Comparison of ENCODE assay signal across 1 cellular context in the genomic region with DNA sequence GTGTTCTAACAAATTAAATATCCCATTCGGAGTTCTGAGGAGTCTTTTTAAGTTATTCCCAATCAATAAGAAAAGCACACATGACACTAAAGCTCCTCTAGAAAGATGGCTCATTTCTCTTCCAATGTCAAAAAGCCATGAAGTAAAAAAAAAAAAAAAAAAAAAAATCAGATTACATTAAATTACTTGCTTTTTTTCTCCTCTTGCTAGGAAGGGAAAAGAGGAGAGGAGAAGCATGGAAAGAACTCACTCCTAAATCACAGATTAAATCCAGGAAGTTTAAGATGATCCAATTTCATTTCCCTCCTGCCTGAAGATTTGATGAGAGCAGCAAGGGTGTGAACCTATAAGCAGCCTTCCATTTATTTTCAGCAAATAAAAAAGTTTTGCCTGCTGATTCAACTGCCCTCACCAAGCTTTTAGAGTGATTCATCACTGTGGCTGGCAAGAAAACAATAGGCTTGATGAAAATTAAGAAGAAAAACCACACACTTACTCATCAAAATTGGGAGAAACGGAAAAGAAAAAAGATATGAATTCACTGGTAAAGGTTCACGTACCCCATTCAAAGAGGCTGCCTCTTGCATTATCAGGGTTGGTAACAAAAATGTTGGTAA.
TF ChIP-seq lines count a peak whose summit lies in the region.

No MANE protein-coding gene starts in this region.

TF ChIP-seq in HEK293, 187 proteins besides CTCF, POLR2A, EP300 and RAD21 (continued from another document):
- TF ChIP-seq, protein P1, sequence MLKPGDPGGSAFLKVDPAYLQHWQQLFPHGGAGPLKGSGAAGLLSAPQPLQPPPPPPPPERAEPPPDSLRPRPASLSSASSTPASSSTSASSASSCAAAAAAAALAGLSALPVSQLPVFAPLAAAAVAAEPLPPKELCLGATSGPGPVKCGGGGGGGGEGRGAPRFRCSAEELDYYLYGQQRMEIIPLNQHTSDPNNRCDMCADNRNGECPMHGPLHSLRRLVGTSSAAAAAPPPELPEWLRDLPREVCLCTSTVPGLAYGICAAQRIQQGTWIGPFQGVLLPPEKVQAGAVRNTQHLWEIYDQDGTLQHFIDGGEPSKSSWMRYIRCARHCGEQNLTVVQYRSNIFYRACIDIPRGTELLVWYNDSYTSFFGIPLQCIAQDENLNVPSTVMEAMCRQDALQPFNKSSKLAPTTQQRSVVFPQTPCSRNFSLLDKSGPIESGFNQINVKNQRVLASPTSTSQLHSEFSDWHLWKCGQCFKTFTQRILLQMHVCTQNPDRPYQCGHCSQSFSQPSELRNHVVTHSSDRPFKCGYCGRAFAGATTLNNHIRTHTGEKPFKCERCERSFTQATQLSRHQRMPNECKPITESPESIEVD (tag by site-specific recombination; IDR thresholded peaks at IDR 0.05), result peak; percentile 90
- no peak for TF ChIP-seq ZNF548 (tag by site-specific recombination; IDR thresholded peaks at IDR 0.05)
- peak; percentile 51; the same call in 1 of the 2 replicates for TF ChIP-seq ZNF184 (tag by site-specific recombination; IDR thresholded peaks at IDR 0.05)
- TF ChIP-seq PRDM1 (tag by site-specific recombination; IDR thresholded peaks at IDR 0.05), result peak; percentile 63
- TF ChIP-seq ZNF571 (tag by site-specific recombination; IDR thresholded peaks at IDR 0.05), result no peak
- TF ChIP-seq OVOL3 (tag by site-specific recombination; IDR thresholded peaks at IDR 0.05), result no peak
- TF ChIP-seq, protein P2, sequence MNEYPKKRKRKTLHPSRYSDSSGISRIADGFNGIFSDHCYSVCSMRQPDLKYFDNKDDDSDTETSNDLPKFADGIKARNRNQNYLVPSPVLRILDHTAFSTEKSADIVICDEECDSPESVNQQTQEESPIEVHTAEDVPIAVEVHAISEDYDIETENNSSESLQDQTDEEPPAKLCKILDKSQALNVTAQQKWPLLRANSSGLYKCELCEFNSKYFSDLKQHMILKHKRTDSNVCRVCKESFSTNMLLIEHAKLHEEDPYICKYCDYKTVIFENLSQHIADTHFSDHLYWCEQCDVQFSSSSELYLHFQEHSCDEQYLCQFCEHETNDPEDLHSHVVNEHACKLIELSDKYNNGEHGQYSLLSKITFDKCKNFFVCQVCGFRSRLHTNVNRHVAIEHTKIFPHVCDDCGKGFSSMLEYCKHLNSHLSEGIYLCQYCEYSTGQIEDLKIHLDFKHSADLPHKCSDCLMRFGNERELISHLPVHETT (tag by site-specific recombination; IDR thresholded peaks at IDR 0.05), result peak; percentile 44; the same call in 1 of the 2 replicates
- TF ChIP-seq, protein P3, sequence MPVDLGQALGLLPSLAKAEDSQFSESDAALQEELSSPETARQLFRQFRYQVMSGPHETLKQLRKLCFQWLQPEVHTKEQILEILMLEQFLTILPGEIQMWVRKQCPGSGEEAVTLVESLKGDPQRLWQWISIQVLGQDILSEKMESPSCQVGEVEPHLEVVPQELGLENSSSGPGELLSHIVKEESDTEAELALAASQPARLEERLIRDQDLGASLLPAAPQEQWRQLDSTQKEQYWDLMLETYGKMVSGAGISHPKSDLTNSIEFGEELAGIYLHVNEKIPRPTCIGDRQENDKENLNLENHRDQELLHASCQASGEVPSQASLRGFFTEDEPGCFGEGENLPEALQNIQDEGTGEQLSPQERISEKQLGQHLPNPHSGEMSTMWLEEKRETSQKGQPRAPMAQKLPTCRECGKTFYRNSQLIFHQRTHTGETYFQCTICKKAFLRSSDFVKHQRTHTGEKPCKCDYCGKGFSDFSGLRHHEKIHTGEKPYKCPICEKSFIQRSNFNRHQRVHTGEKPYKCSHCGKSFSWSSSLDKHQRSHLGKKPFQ (tag by site-specific recombination; IDR thresholded peaks at IDR 0.05), result peak; percentile 86
- no peak for TF ChIP-seq ZNF501 (tag by site-specific recombination; IDR thresholded peaks at IDR 0.05)
- peak; percentile 76 for TF ChIP-seq SP7 (tag by site-specific recombination; IDR thresholded peaks at IDR 0.05)
- no peak for TF ChIP-seq GFI1B (tag by site-specific recombination; IDR thresholded peaks at IDR 0.05)
- TF ChIP-seq, protein P4, sequence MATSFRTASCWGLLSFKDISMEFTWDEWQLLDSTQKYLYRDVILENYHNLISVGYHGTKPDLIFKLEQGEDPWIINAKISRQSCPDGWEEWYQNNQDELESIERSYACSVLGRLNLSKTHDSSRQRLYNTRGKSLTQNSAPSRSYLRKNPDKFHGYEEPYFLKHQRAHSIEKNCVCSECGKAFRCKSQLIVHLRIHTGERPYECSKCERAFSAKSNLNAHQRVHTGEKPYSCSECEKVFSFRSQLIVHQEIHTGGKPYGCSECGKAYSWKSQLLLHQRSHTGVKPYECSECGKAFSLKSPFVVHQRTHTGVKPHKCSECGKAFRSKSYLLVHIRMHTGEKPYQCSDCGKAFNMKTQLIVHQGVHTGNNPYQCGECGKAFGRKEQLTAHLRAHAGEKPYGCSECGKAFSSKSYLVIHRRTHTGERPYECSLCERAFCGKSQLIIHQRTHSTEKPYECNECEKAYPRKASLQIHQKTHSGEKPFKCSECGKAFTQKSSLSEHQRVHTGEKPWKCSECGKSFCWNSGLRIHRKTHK (tag by site-specific recombination; IDR thresholded peaks at IDR 0.05), result no peak
